Comparison of ENCODE assay signal across 8 cellular contexts in genomic region chr10:77405771-77406241, GRCh38.
DNase-seq lines count a peak whose midpoint lies in the region; ATAC-seq and TF ChIP-seq lines count a peak whose summit lies in the region.

No MANE protein-coding gene starts in this region.

- ATAC-seq in GM19023 (IDR thresholded peaks at IDR 0.05; ENCODE audit: unreplicated experiment) = peak; percentile 51
- peak; percentile 85 for ATAC-seq in upper lobe of right lung
- ATAC-seq in naive thymus-derived CD4-positive, alpha-beta T cell = no peak

- no peak overlapping the region for H3K4me3 Mint-ChIP-seq in naive thymus-derived CD4-positive, alpha-beta T cell

- TF ChIP-seq CTCF in upper lobe of right lung (IDR thresholded peaks at IDR 0.05) = no peak

- H3K36me3 Mint-ChIP-seq in naive thymus-derived CD4-positive, alpha-beta T cell = no peaks in the 10 kb centered on the region

- peak; percentile 91 for DNase-seq in ACHN
- DNase-seq in NCI-H2081 (lab: John Stamatoyannopoulos, UW) = peak; percentile 76 to 84
- DNase-seq in amniotic epithelial cell (ENCODE audit: low read depth) = peak; percentile 35
- DNase-seq in islet precursor cell = peak; percentile 96
- peak; percentile 89 for DNase-seq in upper lobe of right lung
- DNase-seq in epidermal melanocyte (ENCODE audit: insufficient read length, low spot score) = no peak
- no peak for DNase-seq in naive thymus-derived CD4-positive, alpha-beta T cell

- H3K27ac ChIP-seq in upper lobe of right lung = no peak overlapping the region
- H3K27ac ChIP-seq in naive thymus-derived CD4-positive, alpha-beta T cell (ENCODE audit: low read depth, low read length) = no peak overlapping the region

- intact Hi-C loops in upper lobe of right lung (cut with DNase I) = no loop called here
- intact Hi-C loops in naive thymus-derived CD4-positive, alpha-beta T cell (cut with micrococcal nuclease) = no loop called here

- CTCF ChIA-PET in naive thymus-derived CD4-positive, alpha-beta T cell (lab: Charles Lee) = no interaction called here

- no peaks in the 10 kb centered on the region for H3K4me1 Mint-ChIP-seq in naive thymus-derived CD4-positive, alpha-beta T cell

- peaks cover 3% of the 10 kb centered on the region for H3K27me3 ChIP-seq in upper lobe of right lung
- no peaks in the 10 kb centered on the region for H3K27me3 ChIP-seq in naive thymus-derived CD4-positive, alpha-beta T cell (ENCODE audit: control insufficient read depth in 2 of 2, insufficient read depth in 2 of 2, low read length in 2 of 2)

- POLR2A ChIA-PET in naive thymus-derived CD4-positive, alpha-beta T cell (lab: Charles Lee) = no interaction called here

- peaks cover 0 to 4% (median 0%) of the 10 kb centered on the region in 11 donors for H3K9me3 Mint-ChIP-seq in naive thymus-derived CD4-positive, alpha-beta T cell

- peaks cover 18% of the 10 kb centered on the region for H3K4me1 ChIP-seq in upper lobe of right lung
- H3K4me1 ChIP-seq in naive thymus-derived CD4-positive, alpha-beta T cell (ENCODE audit: control insufficient read depth in 2 of 2, insufficient read depth in 2 of 2, low read length in 2 of 2) = no peaks in the 10 kb centered on the region

- H3K9me3 ChIP-seq in upper lobe of right lung = no peaks in the 10 kb centered on the region
- H3K9me3 ChIP-seq in naive thymus-derived CD4-positive, alpha-beta T cell (ENCODE audit: control insufficient read depth in 2 of 3, low read length in 3 of 3) = no peaks in the 10 kb centered on the region

- no peak overlapping the region for H3K27ac Mint-ChIP-seq in naive thymus-derived CD4-positive, alpha-beta T cell

- H3K4me3 ChIP-seq in upper lobe of right lung = no peak overlapping the region
- H3K4me3 ChIP-seq in naive thymus-derived CD4-positive, alpha-beta T cell (ENCODE audit: low read length) = no peak overlapping the region

- H3K27me3 Mint-ChIP-seq in naive thymus-derived CD4-positive, alpha-beta T cell = peaks cover 0 to 37% (median 23%) of the 10 kb centered on the region in 5 donors

- in situ Hi-C loops in ACHN (cut with HindIII; ENCODE audit: low pct_ligation_motif_present, low pct_unique_long_range_greater_than_20kb, low sequenced_read_pairs) = loop anchor here (25.0 kb wide), 1 partner anchor 244 kb away; no protein-coding TSS in a partner anchor

- no peaks in the 10 kb centered on the region for H3K36me3 ChIP-seq in upper lobe of right lung
- no peaks in the 10 kb centered on the region for H3K36me3 ChIP-seq in naive thymus-derived CD4-positive, alpha-beta T cell (ENCODE audit: control insufficient read depth in 2 of 3, insufficient read depth in 3 of 3, low read length in 3 of 3)

Comparison
In these comparisons a context has a peak if more than half of its experiments do, and no peak if none do; other contexts are left out.
1. DNase-seq: peak in ACHN (single experiment), NCI-H2081 (2 of 2), amniotic epithelial cell (single experiment), islet precursor cell (single experiment) and upper lobe of right lung (single experiment); none in epidermal melanocyte (single experiment) and naive thymus-derived CD4-positive, alpha-beta T cell (0 of 9).